ENCODE assay signal across 14 cellular contexts in the genomic region with DNA sequence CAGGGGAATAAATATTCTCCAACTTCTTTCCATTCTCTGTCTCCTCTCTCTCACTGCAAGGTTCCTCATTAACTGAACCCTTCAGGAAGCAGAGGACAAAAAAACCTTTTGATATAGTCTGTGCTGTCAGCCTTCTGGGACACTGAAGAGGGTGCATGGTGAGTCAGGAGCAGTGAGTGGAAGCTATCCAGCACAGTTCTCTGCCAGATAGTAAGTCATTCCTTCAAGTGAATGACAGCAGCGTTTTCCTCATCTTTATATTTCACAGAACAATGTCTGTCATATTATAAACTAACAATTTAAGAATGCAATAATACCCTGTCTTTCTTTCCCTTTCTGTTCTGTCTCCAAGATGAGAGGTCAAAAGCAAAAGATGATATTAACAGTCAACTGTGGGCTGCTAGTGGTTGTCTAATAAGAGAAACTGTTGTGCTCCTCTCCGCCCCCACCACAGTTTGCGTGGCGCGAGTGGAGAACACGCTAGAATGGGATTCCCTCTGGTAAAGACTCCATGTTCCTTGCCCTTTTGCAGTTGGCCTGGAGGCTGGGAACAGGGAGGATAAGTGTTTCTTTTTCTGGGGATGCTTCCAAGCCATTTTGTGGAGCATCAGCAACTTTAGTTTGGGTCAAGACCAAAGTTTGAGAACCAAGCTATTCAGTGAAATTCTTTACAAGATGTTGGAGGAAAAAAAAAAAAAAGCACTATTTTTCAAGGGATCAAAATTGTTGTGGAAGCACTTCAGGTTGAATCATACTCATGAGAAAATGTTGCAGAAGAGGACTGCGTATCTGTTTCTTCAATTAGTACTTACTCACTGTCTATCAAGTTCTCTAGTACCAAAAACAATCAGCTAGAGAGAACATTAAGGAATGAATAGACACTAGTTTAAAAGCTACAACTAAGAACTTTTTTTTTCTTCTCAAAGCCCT.
DNase-seq lines count a peak whose midpoint lies in the region; ATAC-seq, FAIRE-seq and TF ChIP-seq lines count a peak whose summit lies in the region.
"Had no signal": no experiment of that assay in that cellular context is flagged by ENCODE, and none has a peak within 500 bp of the region (broad histone marks: within the 10 kb centered on the region; RNA-seq: fewer than 3 reads in every experiment).

No MANE protein-coding gene starts in this region.

- FAIRE-seq in astrocyte (lab: Jason Lieb, UNC), result peak; percentile 73
- FAIRE-seq: GM12891 had no signal

- H3K4me3 ChIP-seq in astrocyte (ENCODE audit: insufficient read depth, low read depth, low read length), result no peak overlapping the region
- no peak overlapping the region for H3K4me3 ChIP-seq in left ventricle myocardium inferior
- no peak overlapping the region for H3K4me3 ChIP-seq in gastrocnemius medialis
- H3K4me3 ChIP-seq: ascending aorta, dorsolateral prefrontal cortex had no signal

- H3K36me3 Mint-ChIP-seq in astrocyte (ENCODE audit: low read depth, unreplicated experiment), result no peaks in the 10 kb centered on the region

- TF ChIP-seq CTCF in astrocyte (IDR thresholded peaks at IDR 0.05; ENCODE audit: insufficient read depth, low read depth, low read length) (no peak), left ventricle myocardium inferior (IDR thresholded peaks at IDR 0.05; ENCODE audit: borderline replicate concordance) (no peak), gastrocnemius medialis (IDR thresholded peaks at IDR 0.05 in 4 of 5, conservative IDR thresholded peaks at IDR 0.05 in 1 of 5) (no peak)

- no peak overlapping the region for H3K4me3 Mint-ChIP-seq in astrocyte (ENCODE audit: unreplicated experiment)
- H3K4me3 Mint-ChIP-seq: mesothelial cell of epicardium had no signal

- H2AFZ ChIP-seq in astrocyte (ENCODE audit: low read depth, low read length), result no peak overlapping the region

- H3K4me2 ChIP-seq in astrocyte (ENCODE audit: low read length), result no peak overlapping the region

- intact Hi-C loops in left ventricle myocardium inferior (cut with micrococcal nuclease), result no loop called here
- intact Hi-C loops in gastrocnemius medialis (cut with DNase I; ENCODE audit: low total_unique reads), result no loop called here

- no peaks in the 10 kb centered on the region for H4K20me1 ChIP-seq in astrocyte (ENCODE audit: insufficient read depth, low read length)

- no peaks in the 10 kb centered on the region for H3K79me2 ChIP-seq in astrocyte (ENCODE audit: insufficient read depth, low read length)

- H3K9me3 ChIP-seq in astrocyte (ENCODE audit: insufficient read depth, low read depth, low read length), result no peaks in the 10 kb centered on the region
- peaks cover 4% of the 10 kb centered on the region for H3K9me3 ChIP-seq in left ventricle myocardium inferior (replicated peaks)
- no peaks in the 10 kb centered on the region for H3K9me3 ChIP-seq in gastrocnemius medialis
- H3K9me3 ChIP-seq: ascending aorta had no signal

- H3K9me3 Mint-ChIP-seq in astrocyte (ENCODE audit: unreplicated experiment), result no peaks in the 10 kb centered on the region

- peak; percentile 78 to 90 for ATAC-seq in gastrocnemius medialis
- no peak for ATAC-seq in HG03469 (IDR thresholded peaks at IDR 0.05; ENCODE audit: unreplicated experiment)
- no peak for ATAC-seq in HG03095 (IDR thresholded peaks at IDR 0.05; ENCODE audit: unreplicated experiment)
- ATAC-seq in HG02885 (IDR thresholded peaks at IDR 0.05; ENCODE audit: poor library complexity, unreplicated experiment), result no peak

- in situ Hi-C loops in gastrocnemius medialis (cut with MboI; ENCODE audit: low sequenced_read_pairs in 4 of 4), result no loop called here

- H3K27me3 Mint-ChIP-seq in astrocyte (ENCODE audit: low read depth, unreplicated experiment), result peaks cover 11% of the 10 kb centered on the region

- H3K27ac Mint-ChIP-seq in astrocyte (ENCODE audit: unreplicated experiment), result no peak overlapping the region
- H3K27ac Mint-ChIP-seq: mesothelial cell of epicardium had no signal

- DNase-seq in GM04503 (ENCODE audit: low read depth) (peak; percentile 20), astrocyte (ENCODE audit: low read depth) (peak; percentile 53), left ventricle myocardium inferior (peak; percentile 51), gastrocnemius medialis (peak; percentile 19 to 40), NCI-H1105 treated with DMSO at 0.1 percent for 48 hours (lab: John Stamatoyannopoulos, UW) (no peak)
- DNase-seq: activated effector memory CD4-positive, alpha-beta T cell treated with Interleukin-2 at 50 U/mL for 16 hours; NCI-H2171 had no signal

- H3K9ac ChIP-seq in astrocyte (ENCODE audit: low read length), result no peak overlapping the region

- H3K27me3 ChIP-seq in astrocyte (ENCODE audit: insufficient read depth, low read length) (no peaks in the 10 kb centered on the region), left ventricle myocardium inferior (ENCODE audit: low read depth) (peaks cover 8% of the 10 kb centered on the region), gastrocnemius medialis (no peaks in the 10 kb centered on the region)
- H3K27me3 ChIP-seq: ascending aorta had no signal

- TF ChIP-seq POLR2A in gastrocnemius medialis (IDR thresholded peaks at IDR 0.05), result no peak

- H3K4me1 Mint-ChIP-seq in astrocyte (ENCODE audit: low read depth, unreplicated experiment), result peaks cover 3% of the 10 kb centered on the region
- H3K4me1 Mint-ChIP-seq: mesothelial cell of epicardium had no signal

- H3K36me3 ChIP-seq in astrocyte (ENCODE audit: insufficient read depth, low read length) (no peaks in the 10 kb centered on the region), left ventricle myocardium inferior (no peaks in the 10 kb centered on the region), gastrocnemius medialis (no peaks in the 10 kb centered on the region)
- H3K36me3 ChIP-seq: ascending aorta had no signal

- H3K27ac ChIP-seq in astrocyte (ENCODE audit: low read depth, low read length) (no peak overlapping the region), left ventricle myocardium inferior (replicated peaks) (peak overlapping the region; percentile 62), gastrocnemius medialis (peak overlapping the region in 2 of 4 donors; percentile 45 to 64)
- H3K27ac ChIP-seq: ascending aorta had no signal

- H3K4me1 ChIP-seq in astrocyte (ENCODE audit: insufficient read depth, low read length) (peaks cover 10% of the 10 kb centered on the region), left ventricle myocardium inferior (peaks cover 7% of the 10 kb centered on the region), gastrocnemius medialis (peaks cover 0 to 10% of the 10 kb centered on the region in 2 donors)
- H3K4me1 ChIP-seq: ascending aorta had no signal

Comparison
In these comparisons a context has a peak if more than half of its experiments do, and no peak if none do; other contexts are left out.
1. ATAC-seq: peak in gastrocnemius medialis (2 of 2); none in HG03469 (single experiment), HG03095 (single experiment) and HG02885 (single experiment).